Comparison of ENCODE assay signal across 26 cellular contexts in genomic region chr10:78740976-78741375, GRCh38.
"Had no signal": no experiment of that assay in that cellular context is flagged by ENCODE, and none has a peak within 500 bp of the region (broad histone marks: within the 10 kb centered on the region; RNA-seq: fewer than 3 reads in every experiment).

No MANE protein-coding gene starts in this region.

- H3K4me1 ChIP-seq: breast epithelium, foreskin keratinocyte, uterus had no signal

- H3K9me3 ChIP-seq: breast epithelium, heart left ventricle, left lung, right atrium auricular region, thoracic aorta, uterus had no signal

- H3K4me3 ChIP-seq: breast epithelium, heart left ventricle, left lung, right atrium auricular region, thoracic aorta, uterus had no signal

- H3K27me3 ChIP-seq: breast epithelium, heart left ventricle, left lung, right atrium auricular region, uterus had no signal

- DNase-seq: activated CD4-positive, alpha-beta memory T cell treated with anti-CD3 and anti-CD28 coated beads for 36 hours; activated CD4-positive, alpha-beta T cell treated with anti-CD3 and anti-CD28 coated beads for 48 hours; activated CD8-positive, alpha-beta memory T cell treated with anti-CD3 and anti-CD28 coated beads, Interleukin-2, amount 50 U/mL, for 4 hours; activated effector memory CD4-positive, alpha-beta T cell treated with anti-CD3 and anti-CD28 coated beads, Interleukin-2, amount 50 U/mL, for 16 hours; activated naive CD4-positive, alpha-beta T cell treated with anti-CD3 and anti-CD28 coated beads, Interleukin-2, amount 10 ng/mL, durations not matched to agents 7 days and 5 days; activated naive CD8-positive, alpha-beta T cell treated with anti-CD3 and anti-CD28 coated beads, Interleukin-2, amount 10 ng/mL, durations not matched to agents 7 days and 5 days; activated T-cell treated with anti-CD3 and anti-CD28 coated beads, Interleukin-2, amount 50 U/mL, for 1 hour; amniotic stem cell; endodermal cell; kidney glomerular epithelial cell; left lung; mammary epithelial cell; midbrain; naive thymus-derived CD4-positive, alpha-beta T cell; nucleus accumbens; stimulated activated CD4-positive, alpha-beta T cell treated with anti-CD3 and anti-CD28 coated beads, Interleukin-4, amount 100 ng/mL, for 1 hour; T-helper 1 cell; uterus had no signal

- ATAC-seq: activated CD4-positive, CD25-positive, alpha-beta regulatory T cell treated with anti-CD3 and anti-CD28 coated beads, Interleukin-2, amount 50 U/mL, for 24 hours; esophagus mucosa; foreskin keratinocyte; left lung; naive thymus-derived CD4-positive, alpha-beta T cell had no signal

- H3K36me3 ChIP-seq: breast epithelium, heart left ventricle, left lung, right atrium auricular region, thoracic aorta, uterus had no signal

- H3K27ac ChIP-seq: breast epithelium, foreskin keratinocyte, left lung, right atrium auricular region, thoracic aorta, uterus, VCaP had no signal
